In genomic region chr13:41079725-41080124, GRCh38 we compare ENCODE assay signal across 36 cellular contexts.
"Had no signal": no experiment of that assay in that cellular context is flagged by ENCODE, and none has a peak within 500 bp of the region (broad histone marks: within the 10 kb centered on the region; RNA-seq: fewer than 3 reads in every experiment).

No MANE protein-coding gene starts in this region.

- H3K4me1 ChIP-seq: adrenal gland, ascending aorta, body of pancreas, breast epithelium had no signal

- H3K4me3 ChIP-seq: adrenal gland, ascending aorta, body of pancreas, breast epithelium, cardiac muscle cell had no signal

- H3K27me3 Mint-ChIP-seq: activated naive CD4-positive, alpha-beta T cell treated with anti-CD3 and anti-CD28 coated beads, Interleukin-2, amount 10 ng/mL, durations not matched to agents 7 days and 5 days; activated naive CD8-positive, alpha-beta T cell; activated naive CD8-positive, alpha-beta T cell treated with anti-CD3 and anti-CD28 coated beads for 36 hours; activated naive CD8-positive, alpha-beta T cell treated with anti-CD3 and anti-CD28 coated beads, Interleukin-2, amount 10 ng/mL, durations not matched to agents 7 days and 5 days; activated naive CD8-positive, alpha-beta T cell treated with anti-CD3 and anti-CD28 coated beads, Interleukin-2, amount 50 U/mL, for 24 hours; activated T-cell treated with anti-CD3 and anti-CD28 coated beads, Interleukin-2, amount 50 U/mL, for 24 hours; activated T-helper 17 cell treated with anti-CD3 and anti-CD28 coated beads, Interleukin-2, amount 50 U/mL, for 72 hours; brain; central memory CD8-positive, alpha-beta T cell had no signal

- H3K4me3 Mint-ChIP-seq: activated naive CD4-positive, alpha-beta T cell treated with anti-CD3 and anti-CD28 coated beads for 36 hours; activated naive CD4-positive, alpha-beta T cell treated with anti-CD3 and anti-CD28 coated beads, Interleukin-2, amount 10 ng/mL, durations not matched to agents 7 days and 5 days; activated naive CD8-positive, alpha-beta T cell; activated naive CD8-positive, alpha-beta T cell treated with anti-CD3 and anti-CD28 coated beads for 36 hours; activated naive CD8-positive, alpha-beta T cell treated with anti-CD3 and anti-CD28 coated beads, Interleukin-2, amount 10 ng/mL, durations not matched to agents 7 days and 5 days; activated naive CD8-positive, alpha-beta T cell treated with anti-CD3 and anti-CD28 coated beads, Interleukin-2, amount 50 U/mL, for 24 hours; activated T-cell treated with anti-CD3 and anti-CD28 coated beads, Interleukin-2, amount 50 U/mL, for 24 hours; activated T-cell treated with anti-CD3 and anti-CD28 coated beads, Interleukin-2, amount 50 U/mL, for 4 hours; activated T-cell treated with anti-CD3 and anti-CD28 coated beads, Interleukin-2, amount 50 U/mL, for 72 hours; activated T-helper 1 cell treated with anti-CD3 and anti-CD28 coated beads, Interleukin-12 subunit alpha, Interleukin-12 subunit beta, Interleukin-2, Interleukin-4 antibody, amounts not matched to agents 30 ng/mL and 10 ng/mL and 1 ng/mL, durations not matched to agents 14 hours and 24 hours and 36 hours; activated T-helper 17 cell treated with anti-CD3 and anti-CD28 coated beads, Interleukin-2, amount 50 U/mL, for 72 hours; brain; central memory CD8-positive, alpha-beta T cell had no signal

- H3K9me3 Mint-ChIP-seq: activated naive CD4-positive, alpha-beta T cell treated with anti-CD3 and anti-CD28 coated beads for 36 hours; activated naive CD4-positive, alpha-beta T cell treated with anti-CD3 and anti-CD28 coated beads, Interleukin-2, amount 10 ng/mL, durations not matched to agents 7 days and 5 days; activated naive CD4-positive, alpha-beta T cell treated with anti-CD3 and anti-CD28 coated beads, Interleukin-2, amount 50 U/mL, for 72 hours; activated naive CD8-positive, alpha-beta T cell treated with anti-CD3 and anti-CD28 coated beads for 36 hours; activated naive CD8-positive, alpha-beta T cell treated with anti-CD3 and anti-CD28 coated beads, Interleukin-2, amount 10 ng/mL, durations not matched to agents 7 days and 5 days; activated naive CD8-positive, alpha-beta T cell treated with anti-CD3 and anti-CD28 coated beads, Interleukin-2, amount 50 U/mL, for 24 hours; activated T-cell treated with anti-CD3 and anti-CD28 coated beads, Interleukin-2, amount 50 U/mL, for 24 hours; activated T-cell treated with anti-CD3 and anti-CD28 coated beads, Interleukin-2, amount 50 U/mL, for 4 hours; activated T-cell treated with anti-CD3 and anti-CD28 coated beads, Interleukin-2, amount 50 U/mL, for 72 hours; activated T-helper 1 cell treated with anti-CD3 and anti-CD28 coated beads, Interleukin-12 subunit alpha, Interleukin-12 subunit beta, Interleukin-2, Interleukin-4 antibody, amounts not matched to agents 30 ng/mL and 10 ng/mL and 1 ng/mL, durations not matched to agents 14 hours and 24 hours and 36 hours; activated T-helper 17 cell treated with anti-CD3 and anti-CD28 coated beads, Interleukin-2, amount 50 U/mL, for 72 hours; activated T-helper 2 cell treated with anti-CD3 and anti-CD28 coated beads, Interferon-gamma antibody, Interleukin-2, Interleukin-4, amounts not matched to agents 10 μg/mL and 5 μg/mL and 100 μg/mL, durations not matched to agents 14 hours and 24 hours and 36 hours; central memory CD8-positive, alpha-beta T cell had no signal

- H3K4me1 Mint-ChIP-seq: activated naive CD4-positive, alpha-beta T cell treated with anti-CD3 and anti-CD28 coated beads, Interleukin-2, amount 10 ng/mL, durations not matched to agents 7 days and 5 days; activated naive CD8-positive, alpha-beta T cell treated with anti-CD3 and anti-CD28 coated beads for 36 hours; activated naive CD8-positive, alpha-beta T cell treated with anti-CD3 and anti-CD28 coated beads, Interleukin-2, amount 10 ng/mL, durations not matched to agents 7 days and 5 days; activated naive CD8-positive, alpha-beta T cell treated with anti-CD3 and anti-CD28 coated beads, Interleukin-2, amount 50 U/mL, for 24 hours; brain; central memory CD8-positive, alpha-beta T cell had no signal

- H3K27ac Mint-ChIP-seq: activated naive CD4-positive, alpha-beta T cell treated with anti-CD3 and anti-CD28 coated beads for 36 hours; activated naive CD4-positive, alpha-beta T cell treated with anti-CD3 and anti-CD28 coated beads, Interleukin-2, amount 10 ng/mL, durations not matched to agents 7 days and 5 days; activated naive CD8-positive, alpha-beta T cell; activated naive CD8-positive, alpha-beta T cell treated with anti-CD3 and anti-CD28 coated beads for 36 hours; activated naive CD8-positive, alpha-beta T cell treated with anti-CD3 and anti-CD28 coated beads, Interleukin-2, amount 10 ng/mL, durations not matched to agents 7 days and 5 days; activated naive CD8-positive, alpha-beta T cell treated with anti-CD3 and anti-CD28 coated beads, Interleukin-2, amount 50 U/mL, for 24 hours; activated T-cell treated with anti-CD3 and anti-CD28 coated beads, Interleukin-2, amount 50 U/mL, for 24 hours; activated T-helper 1 cell treated with anti-CD3 and anti-CD28 coated beads, Interleukin-12 subunit alpha, Interleukin-12 subunit beta, Interleukin-2, Interleukin-4 antibody, amounts not matched to agents 30 ng/mL and 10 ng/mL and 1 ng/mL, durations not matched to agents 14 hours and 24 hours and 36 hours; activated T-helper 17 cell treated with anti-CD3 and anti-CD28 coated beads, Interleukin-2, amount 50 U/mL, for 72 hours; activated T-helper 2 cell treated with anti-CD3 and anti-CD28 coated beads, Interferon-gamma antibody, Interleukin-2, Interleukin-4, amounts not matched to agents 10 μg/mL and 5 μg/mL and 100 μg/mL, durations not matched to agents 14 hours and 24 hours and 36 hours; brain had no signal

- H3K27me3 ChIP-seq: adrenal gland, ascending aorta, body of pancreas, brain microvascular endothelial cell, breast epithelium, cardiac muscle cell had no signal

- H3K9me3 ChIP-seq: adrenal gland, ascending aorta, body of pancreas, breast epithelium had no signal

- ATAC-seq: activated naive CD4-positive, alpha-beta T cell treated with anti-CD3 and anti-CD28 coated beads, Interleukin-2, amount 50 U/mL, for 72 hours; activated naive CD8-positive, alpha-beta T cell treated with anti-CD3 and anti-CD28 coated beads, Interleukin-2, amount 50 U/mL, for 24 hours; activated T-cell treated with anti-CD3 and anti-CD28 coated beads, Interleukin-2, amount 50 U/mL, for 4 hours; activated T-cell treated with anti-CD3 and anti-CD28 coated beads, Interleukin-2, amount 50 U/mL, for 72 hours; activated T-helper 17 cell treated with anti-CD3 and anti-CD28 coated beads, Interleukin-2, amount 50 U/mL, for 72 hours; body of pancreas had no signal

- H3K27ac ChIP-seq: adrenal gland, ascending aorta, body of pancreas, brain microvascular endothelial cell, breast epithelium, cardiac muscle cell had no signal

- H3K36me3 ChIP-seq: breast epithelium had no signal

- DNase-seq: activated effector memory CD4-positive, alpha-beta T cell treated with anti-CD3 and anti-CD28 coated beads, Interleukin-2, amount 50 U/mL, for 16 hours; activated effector memory CD4-positive, alpha-beta T cell treated with Interleukin-2 at 50 U/mL for 16 hours; activated gamma-delta T cell; activated gamma-delta T cell treated with Interleukin-2 at 50 U/mL for 16 hours; activated naive CD4-positive, alpha-beta T cell; activated naive CD4-positive, alpha-beta T cell treated with anti-CD3 and anti-CD28 coated beads for 36 hours; activated naive CD4-positive, alpha-beta T cell treated with anti-CD3 and anti-CD28 coated beads, Interleukin-2, amount 10 ng/mL, durations not matched to agents 7 days and 5 days; activated naive CD4-positive, alpha-beta T cell treated with anti-CD3 and anti-CD28 coated beads, Interleukin-2, amount 50 U/mL, for 16 hours; activated naive CD8-positive, alpha-beta T cell treated with anti-CD3 and anti-CD28 coated beads for 36 hours; activated naive CD8-positive, alpha-beta T cell treated with anti-CD3 and anti-CD28 coated beads, Interleukin-2, amount 10 ng/mL, durations not matched to agents 7 days and 5 days; activated naive CD8-positive, alpha-beta T cell treated with anti-CD3 and anti-CD28 coated beads, Interleukin-2, amount 50 U/mL, for 24 hours; activated T-cell treated with anti-CD3 and anti-CD28 coated beads, Interleukin-2, amount 50 U/mL, for 1 hour; activated T-cell treated with anti-CD3 and anti-CD28 coated beads, Interleukin-2, amount 50 U/mL, for 24 hours; activated T-cell treated with anti-CD3 and anti-CD28 coated beads, Interleukin-2, amount 50 U/mL, for 4 hours; activated T-cell treated with anti-CD3 and anti-CD28 coated beads, Interleukin-2, amount 50 U/mL, for 48 hours; activated T-cell treated with anti-CD3 and anti-CD28 coated beads, Interleukin-2, amount 50 U/mL, for 72 hours; adrenal gland; amniotic stem cell; amygdala; anterior cingulate cortex; aorta; body of pancreas; brain microvascular endothelial cell; caudate nucleus; central memory CD4-positive, alpha-beta T cell; cerebellar nuclear complex had no signal
